ENCODE assay signal across 19 cellular contexts in genomic region chr7:155850730-155851678, GRCh38. TPM values are rescaled to one million over a fixed set of nuclear protein-coding genes. Genes with fewer than 3 reads are reported as not detected.
"Had no signal": no experiment of that assay in that cellular context is flagged by ENCODE, and none has a peak within 500 bp of the region (broad histone marks: within the 10 kb centered on the region; RNA-seq: fewer than 3 reads in every experiment).

No MANE protein-coding gene starts in this region.

- H3K9me3 ChIP-seq: adrenal gland, SJSA1 had no signal

- H3K4me1 ChIP-seq: adrenal gland, left ventricle myocardium inferior, SJSA1 had no signal

- H3K36me3 ChIP-seq: adrenal gland, left ventricle myocardium inferior, ovary, SJSA1 had no signal

- H3K36me3 Mint-ChIP-seq: immature natural killer cell, T-cell had no signal

- ATAC-seq: activated CD8-positive, alpha-beta T cell treated with anti-CD3 and anti-CD28 coated beads for 36 hours; activated T-helper 17 cell treated with anti-CD3 and anti-CD28 coated beads, Interleukin-2, amount 50 U/mL, for 72 hours; T-cell had no signal

- H3K4me1 Mint-ChIP-seq: activated T-helper 17 cell treated with anti-CD3 and anti-CD28 coated beads, Interleukin-2, amount 50 U/mL, for 72 hours; immature natural killer cell; T-cell had no signal

- H3K4me3 Mint-ChIP-seq: activated CD8-positive, alpha-beta T cell treated with anti-CD3 and anti-CD28 coated beads for 36 hours; activated T-helper 17 cell treated with anti-CD3 and anti-CD28 coated beads, Interleukin-2, amount 50 U/mL, for 72 hours; dendritic cell treated with granulocyte-macrophage colony-stimulating factor and Interleukin-4, amounts not matched to agents 40 ng/mL and 50 ng/mL, for 4 days; immature natural killer cell; nephron progenitor cell; T-cell had no signal

- H3K9me3 Mint-ChIP-seq: activated CD8-positive, alpha-beta T cell treated with anti-CD3 and anti-CD28 coated beads for 36 hours; activated T-helper 17 cell treated with anti-CD3 and anti-CD28 coated beads, Interleukin-2, amount 50 U/mL, for 72 hours; dendritic cell treated with granulocyte-macrophage colony-stimulating factor and Interleukin-4, amounts not matched to agents 40 ng/mL and 50 ng/mL, for 4 days; nephron progenitor cell had no signal

- H3K27ac ChIP-seq: adrenal gland, left ventricle myocardium inferior, ovary, SJSA1, VCaP had no signal

- H3K27ac Mint-ChIP-seq: activated CD8-positive, alpha-beta T cell treated with anti-CD3 and anti-CD28 coated beads for 36 hours; activated T-helper 17 cell treated with anti-CD3 and anti-CD28 coated beads, Interleukin-2, amount 50 U/mL, for 72 hours; dendritic cell treated with granulocyte-macrophage colony-stimulating factor and Interleukin-4, amounts not matched to agents 40 ng/mL and 50 ng/mL, for 4 days; immature natural killer cell; nephron progenitor cell; T-cell had no signal

- H3K4me3 ChIP-seq: adrenal gland, left ventricle myocardium inferior, ovary, SJSA1, smooth muscle cell had no signal

- H3K27me3 Mint-ChIP-seq: dendritic cell treated with granulocyte-macrophage colony-stimulating factor and Interleukin-4, amounts not matched to agents 40 ng/mL and 50 ng/mL, for 4 days had no signal

- DNase-seq: activated CD4-positive, alpha-beta T cell treated with anti-CD3 and anti-CD28 coated beads for 4 hours; activated CD8-positive, alpha-beta T cell treated with anti-CD3 and anti-CD28 coated beads for 36 hours; activated naive CD4-positive, alpha-beta T cell treated with anti-CD3 and anti-CD28 coated beads, Interleukin-2, amount 50 U/mL, for 16 hours; activated T-cell treated with anti-CD3 and anti-CD28 coated beads for 4 hours; caudate nucleus; immature natural killer cell; left ventricle myocardium inferior; mesenchymal stem cell; nephron progenitor cell; ovary; T-cell; trophoblast cell had no signal

- H3K27me3 ChIP-seq: adrenal gland, ovary, SJSA1 had no signal

RNA-seq across cellular contexts. Expression of gene SHH, which starts 38.7 kb away (rescaled TPM):
- total RNA-seq: activated CD8-positive, alpha-beta T cell treated with anti-CD3 and anti-CD28 coated beads for 36 hours; activated T-helper 17 cell treated with anti-CD3 and anti-CD28 coated beads, Interleukin-2, amount 50 U/mL, for 72 hours; esophagus mucosa; left ventricle myocardium inferior; SJSA1; smooth muscle cell had no signal
